ENCODE assay signal across 17 cellular contexts in the genomic region with DNA sequence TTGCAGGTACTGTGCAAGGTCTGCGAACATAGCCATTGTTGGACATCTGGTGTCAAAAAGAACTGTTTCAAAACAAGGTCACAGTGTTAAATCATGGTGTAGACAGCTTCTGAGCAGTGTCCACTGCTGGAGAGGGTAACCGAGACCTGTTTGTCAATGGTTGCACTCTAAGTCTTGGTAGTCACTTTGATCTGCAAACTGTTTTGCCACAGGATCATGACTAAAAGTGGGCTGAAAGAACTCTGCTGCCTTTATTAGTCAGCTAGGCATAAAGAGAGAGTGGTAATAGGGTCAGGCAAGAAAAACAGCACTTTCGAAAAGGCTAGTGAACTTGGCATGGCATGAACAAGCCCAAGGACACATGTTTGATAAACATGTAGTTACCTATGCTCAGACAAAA.
DNase-seq lines count a peak whose midpoint lies in the region; ATAC-seq and TF ChIP-seq lines count a peak whose summit lies in the region.
"Had no signal": no experiment of that assay in that cellular context is flagged by ENCODE, and none has a peak within 500 bp of the region (broad histone marks: within the 10 kb centered on the region; RNA-seq: fewer than 3 reads in every experiment).

No MANE protein-coding gene starts in this region.

- no peak for TF ChIP-seq CTCF in Panc1 (IDR thresholded peaks at IDR 0.05)

- POLR2A ChIA-PET in Panc1 (lab: Charles Lee): interaction anchor here (0.6 kb wide), 1 partner anchor 190 kb away, joined by 3 read pairs; no protein-coding TSS in a partner anchor

- H3K27ac ChIP-seq in Panc1 (ENCODE audit: low read length): peak overlapping the region; percentile 31; the same call in 1 of the 2 replicates
- H3K27ac ChIP-seq: lower lobe of right lung, suprapubic skin had no signal

- BruUV-seq in Panc1 (replicated peaks; lab: Mats Ljungman, UMichigan): no TSS peak

- ATAC-seq in GM18867 (IDR thresholded peaks at IDR 0.05; ENCODE audit: unreplicated experiment) (peak; percentile 64), Panc1 (no peak), sciatic nerve (peak; percentile 43), GM18870 (IDR thresholded peaks at IDR 0.05; ENCODE audit: unreplicated experiment) (no peak)
- ATAC-seq: natural killer cell treated with Interleukin-12 subunit alpha and Interleukin-12 subunit beta and Interleukin-15 and Interleukin-18, amount 100 ng/mL, for 72 hours had no signal

- CTCF ChIA-PET in Panc1 (lab: Charles Lee): no interaction called here

- no peaks in the 10 kb centered on the region for H3K9me3 ChIP-seq in Panc1 (ENCODE audit: control insufficient read depth, insufficient read depth, low read depth, low read length)
- H3K9me3 ChIP-seq: lower lobe of right lung, suprapubic skin had no signal

- H3K27me3 ChIP-seq in Panc1 (ENCODE audit: control insufficient read depth, insufficient read depth, low read length): no peaks in the 10 kb centered on the region
- H3K27me3 ChIP-seq: suprapubic skin had no signal

- H3K4me1 ChIP-seq in Panc1 (ENCODE audit: control insufficient read depth, insufficient read depth, low read length): no peaks in the 10 kb centered on the region
- H3K4me1 ChIP-seq: lower lobe of right lung, suprapubic skin had no signal

- DNase-seq in Panc1 (ENCODE audit: low read depth, low spot score) (no peak), fibroblast of peridontal ligament (ENCODE audit: extremely low read depth) (peak; percentile 49), sciatic nerve (ENCODE audit: low spot score) (no peak), NCI-H1417 treated with DMSO at 0.1 percent for 48 hours (lab: John Stamatoyannopoulos, UW) (no peak), hypothalamus (lab: John Stamatoyannopoulos, UW) (no peak), head of caudate nucleus (no peak)
- DNase-seq: activated CD4-positive, CD25-positive, alpha-beta regulatory T cell treated with anti-CD3 and anti-CD28 coated beads, Interleukin-2, amount 50 U/mL, for 72 hours; C1 segment of cervical spinal cord; effector CD8-positive, alpha-beta T cell; KBM-7; lower lobe of right lung; NCI-H345; stimulated activated CD4-positive, alpha-beta T cell treated with anti-CD3 and anti-CD28 coated beads, Interleukin-1b, Interleukin-23, amount 100 ng/mL, for 48 hours had no signal

- in situ Hi-C loops in Panc1 (cut with HindIII; ENCODE audit: low pct_unique_long_range_greater_than_20kb, low sequenced_read_pairs): no loop called here

- no peak overlapping the region for H3K4me3 ChIP-seq in Panc1 (ENCODE audit: low read depth in 2 of 2, low read length in 2 of 2)
- H3K4me3 ChIP-seq: lower lobe of right lung, suprapubic skin had no signal

- no peaks in the 10 kb centered on the region for H3K36me3 ChIP-seq in Panc1 (ENCODE audit: control insufficient read depth, insufficient read depth, low read length)
- H3K36me3 ChIP-seq: lower lobe of right lung, suprapubic skin had no signal

- intact Hi-C loops in Panc1 (cut with micrococcal nuclease; ENCODE audit: unreplicated experiment) (no loop called here), sciatic nerve (cut with DNase I) (no loop called here), head of caudate nucleus (cut with DNase I) (no loop called here)

Comparison
In these comparisons a context has a peak if more than half of its experiments do, and no peak if none do; other contexts are left out.
1. ATAC-seq: peak in GM18867 (single experiment) and sciatic nerve (single experiment); none in Panc1 (single experiment) and GM18870 (single experiment).